16 cellular contexts compared by ENCODE assay signal in genomic region chr5:4855048-4855447, GRCh38.
DNase-seq lines count a peak whose midpoint lies in the region; ATAC-seq and TF ChIP-seq lines count a peak whose summit lies in the region.
"Had no signal": no experiment of that assay in that cellular context is flagged by ENCODE, and none has a peak within 500 bp of the region (broad histone marks: within the 10 kb centered on the region; RNA-seq: fewer than 3 reads in every experiment).

No MANE protein-coding gene starts in this region.

- ATAC-seq in WTC11: peak; percentile 82
- ATAC-seq in stimulated activated effector memory CD8-positive, alpha-beta T cell treated with anti-CD3 and anti-CD28 coated beads, Interleukin-12 subunit alpha, Interleukin-12 subunit beta, amount 100 ng/mL, for 72 hours: no peak
- ATAC-seq: CD8-positive, alpha-beta T cell; GM12878 had no signal

- TF ChIP-seq CTCF in WTC11 (IDR thresholded peaks at IDR 0.05): no peak

- DNase-seq in ELF-1 (ENCODE audit: low read depth, low spot score) (peak; percentile 74), WTC11 (ENCODE audit: low spot score) (no peak), iPS-NIHi11 (ENCODE audit: low spot score) (peak; percentile 14), NCI-H446 treated with DMSO at 0.1 percent for 48 hours (lab: John Stamatoyannopoulos, UW) (no peak), UCSD-AML1 (lab: John Stamatoyannopoulos, UW; ENCODE audit: unreplicated experiment) (no peak)
- no peak for DNase-seq in stimulated activated effector memory CD8-positive, alpha-beta T cell treated with anti-CD3 and anti-CD28 coated beads, Interleukin-12 subunit alpha, Interleukin-12 subunit beta, amount 100 ng/mL, for 72 hours (ENCODE audit: low spot score in 2 of 2)
- DNase-seq: Caco-2; CD4-positive, CD25-positive, alpha-beta regulatory T cell; CD8-positive, alpha-beta T cell; DMS153; DND-41; GDM1; GM23248; HFFc6 had no signal

- no peaks in the 10 kb centered on the region for H3K36me3 Mint-ChIP-seq in WTC11
- H3K36me3 Mint-ChIP-seq in stimulated activated effector memory CD8-positive, alpha-beta T cell treated with anti-CD3 and anti-CD28 coated beads, Interleukin-12 subunit alpha, Interleukin-12 subunit beta, amount 100 ng/mL, for 72 hours: no peaks in the 10 kb centered on the region
- H3K36me3 Mint-ChIP-seq: CD4-positive, CD25-positive, alpha-beta regulatory T cell; CD8-positive, alpha-beta T cell had no signal

- no peak overlapping the region for H3K27ac Mint-ChIP-seq in WTC11
- H3K27ac Mint-ChIP-seq in stimulated activated effector memory CD8-positive, alpha-beta T cell treated with anti-CD3 and anti-CD28 coated beads, Interleukin-12 subunit alpha, Interleukin-12 subunit beta, amount 100 ng/mL, for 72 hours: no peak overlapping the region
- H3K27ac Mint-ChIP-seq: B cell; CD4-positive, CD25-positive, alpha-beta regulatory T cell; CD8-positive, alpha-beta T cell; HFFc6 had no signal

- peaks cover 14% of the 10 kb centered on the region for H3K4me1 Mint-ChIP-seq in WTC11
- H3K4me1 Mint-ChIP-seq in stimulated activated effector memory CD8-positive, alpha-beta T cell treated with anti-CD3 and anti-CD28 coated beads, Interleukin-12 subunit alpha, Interleukin-12 subunit beta, amount 100 ng/mL, for 72 hours: no peaks in the 10 kb centered on the region
- H3K4me1 Mint-ChIP-seq: B cell; CD4-positive, CD25-positive, alpha-beta regulatory T cell had no signal

- H3K9me3 Mint-ChIP-seq in WTC11: peaks cover 11% of the 10 kb centered on the region
- H3K9me3 Mint-ChIP-seq in stimulated activated effector memory CD8-positive, alpha-beta T cell treated with anti-CD3 and anti-CD28 coated beads, Interleukin-12 subunit alpha, Interleukin-12 subunit beta, amount 100 ng/mL, for 72 hours: peaks cover 22% of the 10 kb centered on the region
- H3K9me3 Mint-ChIP-seq: CD8-positive, alpha-beta T cell had no signal

- H3K27me3 Mint-ChIP-seq in WTC11 (ENCODE audit: low read depth): no peaks in the 10 kb centered on the region
- H3K27me3 Mint-ChIP-seq: B cell had no signal

- POLR2A ChIA-PET in WTC11 (lab: Charles Lee): no interaction called here

- CTCF ChIA-PET in WTC11 (lab: Charles Lee): no interaction called here

- no peak overlapping the region for H3K4me3 Mint-ChIP-seq in WTC11
- H3K4me3 Mint-ChIP-seq in stimulated activated effector memory CD8-positive, alpha-beta T cell treated with anti-CD3 and anti-CD28 coated beads, Interleukin-12 subunit alpha, Interleukin-12 subunit beta, amount 100 ng/mL, for 72 hours: no peak overlapping the region
- H3K4me3 Mint-ChIP-seq: B cell; CD4-positive, CD25-positive, alpha-beta regulatory T cell; CD8-positive, alpha-beta T cell; HFFc6 had no signal

TF ChIP-seq in WTC11, 78 proteins besides CTCF, POLR2A, EP300 and RAD21:
- no peak for TF ChIP-seq FOXJ3 (CRISPR knock-in tag; IDR thresholded peaks at IDR 0.05; ENCODE audit: borderline replicate concordance)
- no peak for TF ChIP-seq CREM (CRISPR knock-in tag; IDR thresholded peaks at IDR 0.05)
- TF ChIP-seq SP1 (CRISPR knock-in tag; conservative IDR thresholded peaks at IDR 0.05): no peak
- TF ChIP-seq SMAD4 (CRISPR knock-in tag; IDR thresholded peaks at IDR 0.05): no peak
- TF ChIP-seq ATF6 (CRISPR knock-in tag; IDR thresholded peaks at IDR 0.05): no peak
- TF ChIP-seq NR2C2 (CRISPR knock-in tag; IDR thresholded peaks at IDR 0.05): no peak
- TF ChIP-seq CREB1 (CRISPR knock-in tag; IDR thresholded peaks at IDR 0.05): no peak
- no peak for TF ChIP-seq SMAD3 (CRISPR knock-in tag; IDR thresholded peaks at IDR 0.05; ENCODE audit: borderline replicate concordance)
- TF ChIP-seq, protein P1, sequence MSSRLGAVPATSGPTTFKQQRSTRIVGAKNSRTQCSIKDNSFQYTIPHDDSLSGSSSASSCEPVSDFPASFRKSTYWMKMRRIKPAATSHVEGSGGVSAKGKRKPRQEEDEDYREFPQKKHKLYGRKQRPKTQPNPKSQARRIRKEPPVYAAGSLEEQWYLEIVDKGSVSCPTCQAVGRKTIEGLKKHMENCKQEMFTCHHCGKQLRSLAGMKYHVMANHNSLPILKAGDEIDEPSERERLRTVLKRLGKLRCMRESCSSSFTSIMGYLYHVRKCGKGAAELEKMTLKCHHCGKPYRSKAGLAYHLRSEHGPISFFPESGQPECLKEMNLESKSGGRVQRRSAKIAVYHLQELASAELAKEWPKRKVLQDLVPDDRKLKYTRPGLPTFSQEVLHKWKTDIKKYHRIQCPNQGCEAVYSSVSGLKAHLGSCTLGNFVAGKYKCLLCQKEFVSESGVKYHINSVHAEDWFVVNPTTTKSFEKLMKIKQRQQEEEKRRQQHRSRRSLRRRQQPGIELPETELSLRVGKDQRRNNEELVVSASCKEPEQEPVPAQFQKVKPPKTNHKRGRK (CRISPR knock-in tag; IDR thresholded peaks at IDR 0.05; ENCODE audit: borderline replicate concordance): no peak
- no peak for TF ChIP-seq ATF1 (CRISPR knock-in tag; IDR thresholded peaks at IDR 0.05)
- TF ChIP-seq KAT7 (CRISPR knock-in tag; IDR thresholded peaks at IDR 0.05; ENCODE audit: borderline replicate concordance): no peak
- TF ChIP-seq ZNF138 (CRISPR knock-in tag; conservative IDR thresholded peaks at IDR 0.05): no peak
- TF ChIP-seq TCF7 (CRISPR knock-in tag; IDR thresholded peaks at IDR 0.05; ENCODE audit: low read depth): no peak
- TF ChIP-seq NR3C1 (CRISPR knock-in tag; conservative IDR thresholded peaks at IDR 0.05; ENCODE audit: low read depth): no peak
- no peak for TF ChIP-seq TP53 (CRISPR knock-in tag; IDR thresholded peaks at IDR 0.05)

Comparison
In these comparisons a context has a peak if more than half of its experiments do, and no peak if none do; other contexts are left out.
1. DNase-seq: peak in ELF-1 (single experiment) and iPS-NIHi11 (single experiment); none in WTC11 (single experiment), NCI-H446 treated with DMSO at 0.1 percent for 48 hours (single experiment), stimulated activated effector memory CD8-positive, alpha-beta T cell treated with anti-CD3 and anti-CD28 coated beads, Interleukin-12 subunit alpha, Interleukin-12 subunit beta, amount 100 ng/mL, for 72 hours (0 of 2) and UCSD-AML1 (single experiment).